Comparison of ENCODE assay signal across 8 cellular contexts in genomic region chr15:50685191-50685975, GRCh38. TPM values are rescaled to one million over a fixed set of nuclear protein-coding genes. Genes with fewer than 3 reads are reported as not detected.
A peak's percentile ranks its signal among the peaks of the same experiment; 100 is the strongest.
DNase-seq lines count a peak whose midpoint lies in the region; ATAC-seq and TF ChIP-seq lines count a peak whose summit lies in the region.

No MANE protein-coding gene starts in this region.

- intact Hi-C loops in Caco-2 (cut with micrococcal nuclease; ENCODE audit: unreplicated experiment), result no loop called here

- H3K36me3 ChIP-seq in Caco-2 (ENCODE audit: control insufficient read depth, insufficient read depth, low read length) (no peaks in the 10 kb centered on the region), NT2/D1 (ENCODE audit: insufficient read depth, insufficient read length, low read length) (peaks cover 15% of the 10 kb centered on the region), endocrine pancreas (ENCODE audit: control insufficient read depth, insufficient read depth, low read length) (no peaks in the 10 kb centered on the region)

- POLR2A ChIA-PET in Caco-2 (lab: Charles Lee), result no interaction called here

- no peaks in the 10 kb centered on the region for H3K9me3 ChIP-seq in Caco-2
- no peaks in the 10 kb centered on the region for H3K9me3 ChIP-seq in NT2/D1 (ENCODE audit: insufficient read depth, low read length)
- no peaks in the 10 kb centered on the region for H3K9me3 ChIP-seq in endocrine pancreas (ENCODE audit: control insufficient read depth, low read length)

- ATAC-seq in HG02840 (IDR thresholded peaks at IDR 0.05; ENCODE audit: low FRiP score, unreplicated experiment), result no peak
- no peak for ATAC-seq in HG03469 (IDR thresholded peaks at IDR 0.05; ENCODE audit: unreplicated experiment)

- H3K4me1 Mint-ChIP-seq in Caco-2 (ENCODE audit: low read depth, unreplicated experiment), result peaks cover 13% of the 10 kb centered on the region
- H3K4me1 Mint-ChIP-seq in neural crest cell, result peaks cover 42% of the 10 kb centered on the region

- CTCF ChIA-PET in Caco-2 (lab: Charles Lee), result no interaction called here

- no peaks in the 10 kb centered on the region for H3K9me3 Mint-ChIP-seq in Caco-2 (ENCODE audit: unreplicated experiment)
- no peaks in the 10 kb centered on the region for H3K9me3 Mint-ChIP-seq in neural crest cell

- H3K4me3 Mint-ChIP-seq in Caco-2 (ENCODE audit: unreplicated experiment) (peak overlapping the region; percentile 85), neural crest cell (peak overlapping the region; percentile 100)

- H3K27me3 Mint-ChIP-seq in Caco-2 (ENCODE audit: insufficient read depth, unreplicated experiment) (no peaks in the 10 kb centered on the region), neural crest cell (ENCODE audit: low read depth) (no peaks in the 10 kb centered on the region)

- H3K4me1 ChIP-seq in Caco-2 (peaks cover 4% of the 10 kb centered on the region), NT2/D1 (ENCODE audit: insufficient read depth, insufficient read length) (no peaks in the 10 kb centered on the region), endocrine pancreas (ENCODE audit: control insufficient read depth, insufficient read depth, low read length) (peaks cover 4% of the 10 kb centered on the region)

- TF ChIP-seq CTCF in Caco-2 (IDR thresholded peaks at IDR 0.05; ENCODE audit: insufficient read depth in 1 of 2, low read depth in 1 of 2, low read length in 1 of 2, severe bottlenecking in 1 of 2, unreplicated experiment in 1 of 2) (peak in 1 of 2 experiments; percentile 6), neural crest cell (conservative IDR thresholded peaks at IDR 0.05) (no peak)

- DNase-seq in Caco-2 (no peak), NT2/D1 (ENCODE audit: low read depth, low spot score) (no peak), neural crest cell (ENCODE audit: low read depth, low spot score) (no peak), substantia nigra (lab: John Stamatoyannopoulos, UW) (no peak)
- DNase-seq in effector CD4-positive, alpha-beta T cell, result no peak

- no TSS peak for BruUV-seq in Caco-2 (replicated peaks; lab: Mats Ljungman, UMichigan)

- peaks cover 66% of the 10 kb centered on the region for H3K36me3 Mint-ChIP-seq in Caco-2 (ENCODE audit: insufficient read depth, unreplicated experiment)
- H3K36me3 Mint-ChIP-seq in neural crest cell (ENCODE audit: low read depth), result peaks cover 2% of the 10 kb centered on the region

- peak overlapping the region; percentile 89 for H3K9ac ChIP-seq in NT2/D1 (ENCODE audit: insufficient read length, low read depth)
- H3K9ac ChIP-seq in endocrine pancreas (ENCODE audit: control insufficient read depth, insufficient read depth, low read length), result peak overlapping the region; percentile 94

- H3K4me3 ChIP-seq in Caco-2 (ENCODE audit: low read depth, low read length) (peak overlapping the region; percentile 87), NT2/D1 (ENCODE audit: insufficient read length, low read depth) (peak overlapping the region; percentile 89), endocrine pancreas (ENCODE audit: control insufficient read depth, insufficient read depth, low read length) (peak overlapping the region; percentile 76)

- H3K27ac ChIP-seq in substantia nigra (ENCODE audit: low read depth, low read length, poor library complexity, severe bottlenecking), result no peak overlapping the region

- H3K27ac Mint-ChIP-seq in Caco-2 (ENCODE audit: unreplicated experiment), result peak overlapping the region; percentile 98
- H3K27ac Mint-ChIP-seq in neural crest cell (ENCODE audit: unreplicated experiment), result peak overlapping the region; percentile 6

- no peaks in the 10 kb centered on the region for H3K27me3 ChIP-seq in Caco-2 (replicated peaks; ENCODE audit: control insufficient read depth, insufficient read depth, low read length)
- no peaks in the 10 kb centered on the region for H3K27me3 ChIP-seq in NT2/D1 (ENCODE audit: insufficient read depth, insufficient read length)
- no peaks in the 10 kb centered on the region for H3K27me3 ChIP-seq in endocrine pancreas (ENCODE audit: control insufficient read depth, insufficient read depth, low read length)

RNA-seq across cellular contexts. Expression of gene TRPM7, which starts 1.2 kb away (rescaled TPM):
- total RNA-seq in Caco-2 (2022) (70.9 and 73.4 TPM in 2 replicates), neural crest cell (33.6 and 34.8 TPM in 2 replicates)
